In the genomic region with DNA sequence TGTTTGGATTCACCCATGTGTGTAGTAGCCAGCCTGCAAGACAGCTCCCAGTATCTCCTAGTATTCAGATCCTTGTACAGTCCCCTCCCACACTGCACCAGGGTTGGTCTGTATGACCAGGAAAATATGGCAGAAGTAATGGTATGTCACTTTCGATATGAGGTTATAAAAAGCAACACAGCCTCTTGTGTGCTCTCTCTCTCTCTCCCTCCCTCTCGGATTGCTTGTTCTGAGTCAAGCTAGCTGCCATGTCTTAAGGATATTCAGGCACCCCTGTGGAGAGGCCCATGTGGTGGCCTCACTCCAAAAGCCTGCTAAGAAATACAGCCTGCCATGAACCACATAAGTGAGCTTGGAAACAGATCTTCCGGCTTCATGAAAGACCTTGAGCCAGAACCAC, we compare ENCODE assay signal across 16 cellular contexts. TPM values are rescaled to one million over a fixed set of nuclear protein-coding genes. Genes with fewer than 3 reads are reported as not detected.
DNase-seq lines count a peak whose midpoint lies in the region; ATAC-seq and TF ChIP-seq lines count a peak whose summit lies in the region.
"Had no signal": no experiment of that assay in that cellular context is flagged by ENCODE, and none has a peak within 500 bp of the region (broad histone marks: within the 10 kb centered on the region; RNA-seq: fewer than 3 reads in every experiment).

No MANE protein-coding gene starts in this region.

- H3K36me3 Mint-ChIP-seq in natural killer cell treated with Interleukin-12 subunit alpha and Interleukin-12 subunit beta and Interleukin-15 and Interleukin-18, amount 100 ng/mL, for 72 hours = peaks cover 7% of the 10 kb centered on the region
- peaks cover 7% of the 10 kb centered on the region for H3K36me3 Mint-ChIP-seq in natural killer cell

- no peaks in the 10 kb centered on the region for H3K36me3 ChIP-seq in colonic mucosa
- no peaks in the 10 kb centered on the region for H3K36me3 ChIP-seq in left lung
- no peaks in the 10 kb centered on the region for H3K36me3 ChIP-seq in uterus
- H3K36me3 ChIP-seq: vagina had no signal

- H3K9me3 ChIP-seq in colonic mucosa (no peaks in the 10 kb centered on the region), left lung (peaks cover 0 to 6% of the 10 kb centered on the region in 2 donors), uterus (peaks cover 0 to 6% of the 10 kb centered on the region in 2 donors)
- H3K9me3 ChIP-seq: vagina had no signal

- peak overlapping the region; percentile 19 to 39 for H3K27ac Mint-ChIP-seq in natural killer cell treated with Interleukin-12 subunit alpha and Interleukin-12 subunit beta and Interleukin-15 and Interleukin-18, amount 100 ng/mL, for 72 hours
- H3K27ac Mint-ChIP-seq in natural killer cell = no peak overlapping the region
- H3K27ac Mint-ChIP-seq: activated naive CD8-positive, alpha-beta T cell treated with anti-CD3 and anti-CD28 coated beads, Interleukin-2, amount 50 U/mL, for 24 hours had no signal

- no peak for DNase-seq in natural killer cell treated with Interleukin-12 subunit alpha and Interleukin-12 subunit beta and Interleukin-15 and Interleukin-18, amount 100 ng/mL, for 72 hours (ENCODE audit: low spot score)
- no peak for DNase-seq in natural killer cell
- peak; percentile 17 for DNase-seq in colonic mucosa
- DNase-seq in left lung = no peak
- peak; percentile 65 to 68 for DNase-seq in uterus
- no peak for DNase-seq in stimulated activated CD4-positive, alpha-beta T cell treated with anti-CD3 and anti-CD28 coated beads, Interleukin-4, amount 100 ng/mL, for 1 hour
- no peak for DNase-seq in globus pallidus (ENCODE audit: low spot score)
- DNase-seq: ACHN; activated naive CD8-positive, alpha-beta T cell treated with anti-CD3 and anti-CD28 coated beads, Interleukin-2, amount 50 U/mL, for 24 hours; foreskin melanocyte; NCI-H1694 treated with DMSO at 0.1 percent for 48 hours; NK-92 treated with Interleukin-12 subunit alpha and Interleukin-12 subunit beta, amount 100 ng/mL, for 24 hours; SK-N-SH; stimulated activated CD4-positive, alpha-beta T cell treated with anti-CD3 and anti-CD28 coated beads, Interleukin-12 subunit alpha, Interleukin-12 subunit beta, amount 100 ng/mL, for 4 hours had no signal

- H3K4me1 Mint-ChIP-seq in natural killer cell treated with Interleukin-12 subunit alpha and Interleukin-12 subunit beta and Interleukin-15 and Interleukin-18, amount 100 ng/mL, for 72 hours (ENCODE audit: low read depth in 2 of 2) = peaks cover 12 to 13% of the 10 kb centered on the region in 2 donors
- peaks cover 10 to 11% of the 10 kb centered on the region in 2 donors for H3K4me1 Mint-ChIP-seq in natural killer cell

- TF ChIP-seq CTCF in natural killer cell (IDR thresholded peaks at IDR 0.05) = no peak
- no peak for TF ChIP-seq CTCF in colonic mucosa (IDR thresholded peaks at IDR 0.05)
- no peak for TF ChIP-seq CTCF in left lung (IDR thresholded peaks at IDR 0.05)
- TF ChIP-seq CTCF in uterus (IDR thresholded peaks at IDR 0.05) = no peak

- no peak overlapping the region for H3K4me3 Mint-ChIP-seq in natural killer cell treated with Interleukin-12 subunit alpha and Interleukin-12 subunit beta and Interleukin-15 and Interleukin-18, amount 100 ng/mL, for 72 hours
- H3K4me3 Mint-ChIP-seq in natural killer cell = no peak overlapping the region
- H3K4me3 Mint-ChIP-seq: activated naive CD8-positive, alpha-beta T cell treated with anti-CD3 and anti-CD28 coated beads, Interleukin-2, amount 50 U/mL, for 24 hours had no signal

- H3K27me3 Mint-ChIP-seq in natural killer cell treated with Interleukin-12 subunit alpha and Interleukin-12 subunit beta and Interleukin-15 and Interleukin-18, amount 100 ng/mL, for 72 hours = peaks cover 16 to 27% of the 10 kb centered on the region in 2 donors
- peaks cover 26 to 28% of the 10 kb centered on the region in 2 donors for H3K27me3 Mint-ChIP-seq in natural killer cell (ENCODE audit: low read depth in 2 of 2)

- no peak for ATAC-seq in natural killer cell treated with Interleukin-12 subunit alpha and Interleukin-12 subunit beta and Interleukin-15 and Interleukin-18, amount 100 ng/mL, for 72 hours
- ATAC-seq in natural killer cell = no peak
- ATAC-seq in left lung = peak; percentile 19
- no peak for ATAC-seq in HG03280 (IDR thresholded peaks at IDR 0.05; ENCODE audit: unreplicated experiment)
- ATAC-seq: activated naive CD8-positive, alpha-beta T cell treated with anti-CD3 and anti-CD28 coated beads, Interleukin-2, amount 50 U/mL, for 24 hours had no signal

- H3K27me3 ChIP-seq in colonic mucosa (no peaks in the 10 kb centered on the region), left lung (no peaks in the 10 kb centered on the region), uterus (no peaks in the 10 kb centered on the region)
- H3K27me3 ChIP-seq: vagina had no signal

- H3K4me3 ChIP-seq in colonic mucosa (no peak overlapping the region), left lung (no peak overlapping the region), uterus (no peak overlapping the region)
- H3K4me3 ChIP-seq: vagina had no signal

- TF ChIP-seq POLR2A in uterus (IDR thresholded peaks at IDR 0.05) = no peak

- no peak overlapping the region for H3K9ac ChIP-seq in colonic mucosa (ENCODE audit: low read depth in 2 of 2, low read length in 2 of 2)
- H3K9ac ChIP-seq: SK-N-SH had no signal

- intact Hi-C loops in natural killer cell (cut with micrococcal nuclease) = no loop called here
- intact Hi-C loops in colonic mucosa (cut with DNase I) = loop anchor here (5.0 kb wide), 1 partner anchor 41 kb away; no protein-coding TSS in a partner anchor
- intact Hi-C loops in left lung (cut with DNase I) = no loop called here
- intact Hi-C loops in uterus (cut with DNase I; ENCODE audit: low total_unique reads) = no loop called here

- H3K4me1 ChIP-seq in colonic mucosa (no peaks in the 10 kb centered on the region), left lung (peaks cover 0 to 5% of the 10 kb centered on the region in 2 donors), uterus (peaks cover 0 to 9% of the 10 kb centered on the region in 2 donors)
- H3K4me1 ChIP-seq: vagina had no signal

- no peaks in the 10 kb centered on the region for H3K9me3 Mint-ChIP-seq in natural killer cell treated with Interleukin-12 subunit alpha and Interleukin-12 subunit beta and Interleukin-15 and Interleukin-18, amount 100 ng/mL, for 72 hours
- H3K9me3 Mint-ChIP-seq in natural killer cell = no peaks in the 10 kb centered on the region

- H3K27ac ChIP-seq in colonic mucosa = no peak overlapping the region
- H3K27ac ChIP-seq in left lung = no peak overlapping the region
- H3K27ac ChIP-seq in uterus = peak overlapping the region; percentile 65 to 72
- H3K27ac ChIP-seq: vagina had no signal

RNA-seq across cellular contexts. Expression of a gene that starts 25.4 kb away (rescaled TPM):
- not detected for total RNA-seq in natural killer cell treated with Interleukin-12 subunit alpha and Interleukin-12 subunit beta and Interleukin-15 and Interleukin-18, amount 100 ng/mL, for 72 hours
- under 1 TPM in 2 of 3 donors, not detected in 1; 0.20 to 0.90 TPM for total RNA-seq in natural killer cell
- total RNA-seq in colonic mucosa = 10 to 100 TPM in 1 of 2 donors, 1 to 10 TPM in 1; 6.4 to 29.8 TPM
- total RNA-seq in left lung = 10 to 100 TPM; 41.4 to 55.0 TPM
- total RNA-seq in uterus = 100 to 1,000 TPM in 3 of 4 donors, 10 to 100 TPM in 1; 85.3 to 307 (median 192) TPM

RNA-seq across cellular contexts. Expression of a gene that starts 26.5 kb away (rescaled TPM):
- 1 to 10 TPM in 1 of 2 donors, under 1 TPM in 1; 0.14 to 1.5 TPM for total RNA-seq in natural killer cell treated with Interleukin-12 subunit alpha and Interleukin-12 subunit beta and Interleukin-15 and Interleukin-18, amount 100 ng/mL, for 72 hours
- total RNA-seq in natural killer cell (under 1 TPM in 2 of 3 donors, not detected in 1; 0.75 to 0.78 TPM), colonic mucosa (1 to 10 TPM in 1 of 2 donors, under 1 TPM in 1; 0.98 to 1.5 TPM), left lung (1 to 10 TPM; 1.2 to 4.4 TPM), uterus (10 to 100 TPM in 1 of 4 donors, 1 to 10 TPM in 3; 2.1 to 36.4 (median 6.2) TPM)

RNA-seq across cellular contexts. Expression of a gene that starts 54.1 kb away (rescaled TPM):
- under 1 TPM in 1 of 2 donors, not detected in 1; 0.08 TPM for total RNA-seq in natural killer cell treated with Interleukin-12 subunit alpha and Interleukin-12 subunit beta and Interleukin-15 and Interleukin-18, amount 100 ng/mL, for 72 hours
- total RNA-seq in natural killer cell = under 1 TPM in 1 of 3 donors, not detected in 2; 0.66 TPM
- 1 to 10 TPM; 1.2 to 4.3 TPM for total RNA-seq in colonic mucosa
- total RNA-seq in left lung = under 1 TPM; 0.35 to 0.39 TPM
- total RNA-seq in uterus = 10 to 100 TPM in 1 of 4 donors, 1 to 10 TPM in 2, under 1 TPM in 1; 0.29 to 29.1 (median 3.4) TPM

Comparison
In these comparisons a context has a peak if more than half of its experiments do, and no peak if none do; other contexts are left out.
1. H3K27ac Mint-ChIP-seq: peak in natural killer cell treated with Interleukin-12 subunit alpha and Interleukin-12 subunit beta and Interleukin-15 and Interleukin-18, amount 100 ng/mL, for 72 hours (2 of 2); none in natural killer cell (0 of 2).
2. DNase-seq: peak in colonic mucosa (single experiment) and uterus (2 of 2); none in natural killer cell treated with Interleukin-12 subunit alpha and Interleukin-12 subunit beta and Interleukin-15 and Interleukin-18, amount 100 ng/mL, for 72 hours (single experiment), natural killer cell (single experiment), left lung (0 of 2), stimulated activated CD4-positive, alpha-beta T cell treated with anti-CD3 and anti-CD28 coated beads, Interleukin-4, amount 100 ng/mL, for 1 hour (single experiment) and globus pallidus (single experiment).
3. H3K27ac ChIP-seq: peak in uterus (2 of 2); none in colonic mucosa (single experiment) and left lung (0 of 2).